Comparison of ENCODE assay signal across 1 cellular context in genomic region chr16:22370038-22370541, GRCh38.
A peak's percentile ranks its signal among the peaks of the same experiment; 100 is the strongest.
TF ChIP-seq lines count a peak whose summit lies in the region.

No MANE protein-coding gene starts in this region.

TF ChIP-seq in HepG2, 621 proteins besides CTCF, POLR2A, EP300 and RAD21 (continued from another document):
- TF ChIP-seq ZBTB21 (CRISPR knock-in tag; IDR thresholded peaks at IDR 0.05) (0 out of 2 replicates have a peak, but pooled peaks have one; percentile 12), GATAD2A (CRISPR knock-in tag; IDR thresholded peaks at IDR 0.05) (0 out of 2 replicates have a peak, but pooled peaks have one; percentile 10)
